9 cellular contexts compared by ENCODE assay signal in genomic region chr6:27582928-27583725, GRCh38.
DNase-seq lines count a peak whose midpoint lies in the region; ATAC-seq and TF ChIP-seq lines count a peak whose summit lies in the region.
"Had no signal": no experiment of that assay in that cellular context is flagged by ENCODE, and none has a peak within 500 bp of the region (broad histone marks: within the 10 kb centered on the region; RNA-seq: fewer than 3 reads in every experiment).

No MANE protein-coding gene starts in this region.

- no peaks in the 10 kb centered on the region for H4K20me1 ChIP-seq in OCI-LY7 (ENCODE audit: insufficient read depth, low read length)

- POLR2A ChIA-PET in OCI-LY7 (lab: Charles Lee) = no interaction called here

- H3K4me3 ChIP-seq in OCI-LY7 (ENCODE audit: low read depth, low read length, poor library complexity, severe bottlenecking) = no peak overlapping the region

- intact Hi-C loops in OCI-LY7 (cut with micrococcal nuclease; ENCODE audit: unreplicated experiment) = no loop called here

- H3K4me1 ChIP-seq in OCI-LY7 (ENCODE audit: insufficient read depth, low read length, poor library complexity, severe bottlenecking) = no peaks in the 10 kb centered on the region

- H3K27ac ChIP-seq in OCI-LY7 (ENCODE audit: low read depth, low read length, poor library complexity, severe bottlenecking) = no peak overlapping the region

- BruUV-seq in OCI-LY7 (replicated peaks; lab: Mats Ljungman, UMichigan) = no TSS peak

- H3K9me2 ChIP-seq in OCI-LY7 (ENCODE audit: insufficient read depth, low read length) = no peaks in the 10 kb centered on the region

- H3K27me3 Mint-ChIP-seq in activated T-helper 17 cell treated with anti-CD3 and anti-CD28 coated beads, Interleukin-2, amount 50 U/mL, for 72 hours = peaks cover 63% of the 10 kb centered on the region

- no peak overlapping the region for H3K4me2 ChIP-seq in OCI-LY7 (ENCODE audit: low read length)

- ATAC-seq in activated T-helper 17 cell treated with anti-CD3 and anti-CD28 coated beads, Interleukin-2, amount 50 U/mL, for 72 hours (replicated peaks) = no peak
- ATAC-seq in GM18873 (IDR thresholded peaks at IDR 0.05; ENCODE audit: low FRiP score, unreplicated experiment) = no peak

- H3K36me3 Mint-ChIP-seq in activated T-helper 17 cell treated with anti-CD3 and anti-CD28 coated beads, Interleukin-2, amount 50 U/mL, for 72 hours (ENCODE audit: low read depth) = peaks cover 7% of the 10 kb centered on the region

- H3K79me2 ChIP-seq in OCI-LY7 (ENCODE audit: insufficient read depth, low read depth, low read length) = no peaks in the 10 kb centered on the region

- no peak overlapping the region for H2AFZ ChIP-seq in OCI-LY7 (ENCODE audit: low read length)

- H3K9me3 ChIP-seq in OCI-LY7 (ENCODE audit: low read length) = no peaks in the 10 kb centered on the region

- peak; percentile 41 to 56 for DNase-seq in NCI-H2081 (lab: John Stamatoyannopoulos, UW)
- no peak for DNase-seq in NCI-H2081 treated with DMSO at 0.1 percent for 48 hours (lab: John Stamatoyannopoulos, UW)
- DNase-seq in NCI-H2171 (lab: John Stamatoyannopoulos, UW) = peak; percentile 7
- peak; percentile 81 for DNase-seq in kidney tubule cell (ENCODE audit: low spot score)
- no peak for DNase-seq in OCI-LY7 (ENCODE audit: low spot score)
- DNase-seq in NCI-H187 treated with DMSO at 0.1 percent for 48 hours (lab: John Stamatoyannopoulos, UW) = no peak

- no peak for TF ChIP-seq CTCF in OCI-LY7 (conservative IDR thresholded peaks at IDR 0.05; ENCODE audit: low read length)

- no peak overlapping the region for H3K4me3 Mint-ChIP-seq in activated T-helper 17 cell treated with anti-CD3 and anti-CD28 coated beads, Interleukin-2, amount 50 U/mL, for 72 hours
- H3K4me3 Mint-ChIP-seq: B cell had no signal

- peak overlapping the region; percentile 71 for H3K27ac Mint-ChIP-seq in activated T-helper 17 cell treated with anti-CD3 and anti-CD28 coated beads, Interleukin-2, amount 50 U/mL, for 72 hours
- H3K27ac Mint-ChIP-seq: B cell had no signal

- no peaks in the 10 kb centered on the region for H3K36me3 ChIP-seq in OCI-LY7 (ENCODE audit: insufficient read depth, low read length)

- CTCF ChIA-PET in OCI-LY7 (lab: Charles Lee; ENCODE audit: unreplicated experiment) = no interaction called here

- H3K9me3 Mint-ChIP-seq in activated T-helper 17 cell treated with anti-CD3 and anti-CD28 coated beads, Interleukin-2, amount 50 U/mL, for 72 hours = no peaks in the 10 kb centered on the region

- H3K4me1 Mint-ChIP-seq in activated T-helper 17 cell treated with anti-CD3 and anti-CD28 coated beads, Interleukin-2, amount 50 U/mL, for 72 hours = no peaks in the 10 kb centered on the region
- H3K4me1 Mint-ChIP-seq: B cell had no signal

Comparison
In these comparisons a context has a peak if more than half of its experiments do, and no peak if none do; other contexts are left out.
1. DNase-seq: peak in NCI-H2081 (2 of 2), NCI-H2171 (single experiment) and kidney tubule cell (single experiment); none in NCI-H2081 treated with DMSO at 0.1 percent for 48 hours (single experiment), OCI-LY7 (single experiment) and NCI-H187 treated with DMSO at 0.1 percent for 48 hours (single experiment).